In genomic region chrX:47644557-47645091, GRCh38 we compare ENCODE assay signal across 6 cellular contexts. TPM values are rescaled to one million over a fixed set of nuclear protein-coding genes. Genes with fewer than 3 reads are reported as not detected.
DNase-seq lines count a peak whose midpoint lies in the region; ATAC-seq, FAIRE-seq and TF ChIP-seq lines count a peak whose summit lies in the region.
"Had no signal": no experiment of that assay in that cellular context is flagged by ENCODE, and none has a peak within 500 bp of the region (broad histone marks: within the 10 kb centered on the region; RNA-seq: fewer than 3 reads in every experiment).

No MANE protein-coding gene starts in this region.

- peaks cover 3% of the 10 kb centered on the region for H3K9me3 Mint-ChIP-seq in osteocyte (ENCODE audit: unreplicated experiment)

- TF ChIP-seq RAD21 in IMR-90 (IDR thresholded peaks at IDR 0.05; ENCODE audit: low read length): peak; percentile 40; the same call in 1 of the 2 replicates
- peak in 1 of 2 experiments; percentile 12; a peak in 1 of 4 replicates for TF ChIP-seq RAD21 in K562 (CRISPR knock-in tag; conservative IDR thresholded peaks at IDR 0.05 in 1 of 2, IDR thresholded peaks at IDR 0.05 in 1 of 2)

- peaks cover 25% of the 10 kb centered on the region for H4K20me1 ChIP-seq in IMR-90 (ENCODE audit: insufficient read depth, low read length)
- no peaks in the 10 kb centered on the region for H4K20me1 ChIP-seq in K562 (replicated peaks; ENCODE audit: control insufficient read depth, insufficient read depth, low read length)

- H3K27me3 ChIP-seq in IMR-90 (ENCODE audit: control insufficient read depth, insufficient read depth, low read length) (no peaks in the 10 kb centered on the region), K562 (ENCODE audit: control insufficient read depth in 2 of 2, insufficient read depth in 2 of 2, low read length in 2 of 2) (no peaks in the 10 kb centered on the region)

- H3K4me2 ChIP-seq in IMR-90 (ENCODE audit: low read depth, low read length) (no peak overlapping the region), K562 (ENCODE audit: insufficient read depth, low read length) (no peak overlapping the region)

- H4K91ac ChIP-seq in IMR-90 (ENCODE audit: insufficient read depth, low read depth, low read length): no peak overlapping the region

- FAIRE-seq in K562 (lab: Jason Lieb, UNC): no peak

- H3K14ac ChIP-seq in IMR-90 (replicated peaks; ENCODE audit: low read depth, low read length): no peak overlapping the region

- no peak for TF ChIP-seq EP300 in K562 (IDR thresholded peaks at IDR 0.05; ENCODE audit: low read length)

- POLR2A ChIA-PET in IMR-90 (lab: Charles Lee; ENCODE audit: unreplicated experiment) (no interaction called here), K562 (lab: Yijun Ruan, JAX) (interaction anchor here (0.7 to 1.2 kb wide), 3 partner anchors 26 to 407 kb away, joined by 3 read pairs; no protein-coding TSS in a partner anchor)

- no peak overlapping the region for H3K18ac ChIP-seq in IMR-90 (ENCODE audit: low read depth, low read length)

- no peak overlapping the region for H2BK20ac ChIP-seq in IMR-90 (ENCODE audit: low read depth, low read length)

- BruUV-seq in IMR-90 (replicated peaks; lab: Mats Ljungman, UMichigan) (no TSS peak), K562 (replicated peaks; lab: Mats Ljungman, UMichigan) (no TSS peak)

- in situ Hi-C loops in IMR-90 (cut with MboI; ENCODE audit: low sequenced_read_pairs): loop anchor here (5.0 to 25.0 kb wide), 2 partner anchors 82 to 432 kb away; partner anchors contain the start of genes ARAF and CDK16
- in situ Hi-C loops in K562 (cut with MboI): no loop called here

- H3K27ac Mint-ChIP-seq in osteocyte (ENCODE audit: unreplicated experiment): peak overlapping the region; percentile 58

- H3K4ac ChIP-seq in IMR-90 (ENCODE audit: low read depth, low read length): no peak overlapping the region

- peaks cover 3 to 42% of the 10 kb centered on the region in 2 experiments; a peak in 3 of 4 replicates for H3K79me1 ChIP-seq in IMR-90 (ENCODE audit: low read depth in 1 of 2, low read length in 2 of 2)

- H3K9ac ChIP-seq in IMR-90 (ENCODE audit: low read depth, low read length) (no peak overlapping the region), K562 (ENCODE audit: insufficient read depth in 1 of 2, low read depth in 2 of 2, low read length in 2 of 2) (no peak overlapping the region)

- H3K4me3 ChIP-seq in IMR-90 (ENCODE audit: insufficient read depth, low read depth, low read length): no peak overlapping the region
- H3K4me3 ChIP-seq in K562: no peak overlapping the region
- H3K4me3 ChIP-seq: skin epidermis had no signal

- H2AFZ ChIP-seq in IMR-90 (replicated peaks; ENCODE audit: low read length, poor library complexity): no peak overlapping the region
- no peak overlapping the region for H2AFZ ChIP-seq in K562 (ENCODE audit: low read depth, low read length)

- no peaks in the 10 kb centered on the region for H3K9me1 ChIP-seq in IMR-90 (ENCODE audit: insufficient read depth, low read length)
- H3K9me1 ChIP-seq in K562 (ENCODE audit: control insufficient read depth, insufficient read depth, low read length): peaks cover 5% of the 10 kb centered on the region

- peak; percentile 53 for TF ChIP-seq CTCF in IMR-90 (conservative IDR thresholded peaks at IDR 0.05; ENCODE audit: low read depth, low read length)
- TF ChIP-seq CTCF in K562 (IDR thresholded peaks at IDR 0.05 in 2 of 3, conservative IDR thresholded peaks at IDR 0.05 in 1 of 3; ENCODE audit: insufficient read depth in 2 of 3, low read depth in 1 of 3, low read length in 3 of 3): peak; percentile 38 to 44 (median 43)
- TF ChIP-seq CTCF in osteocyte (IDR thresholded peaks at IDR 0.05): peak; percentile 53

- TF ChIP-seq POLR2A in IMR-90 (IDR thresholded peaks at IDR 0.05; ENCODE audit: low read depth, low read length) (no peak), K562 (conservative IDR thresholded peaks at IDR 0.05) (no peak)

- ATAC-seq in IMR-90 (ENCODE audit: low read depth) (peak; percentile 33; the same call in 1 of the 2 replicates), K562 (peak; percentile 75)

- no peak overlapping the region for H2AK5ac ChIP-seq in IMR-90 (ENCODE audit: low read depth, low read length)

- H3K4me1 Mint-ChIP-seq in osteocyte (ENCODE audit: unreplicated experiment): peaks cover 16% of the 10 kb centered on the region

- H3K9me3 ChIP-seq in IMR-90 (ENCODE audit: control insufficient read depth, insufficient read depth, low read length) (no peaks in the 10 kb centered on the region), K562 (replicated peaks; ENCODE audit: control insufficient read depth, insufficient read depth, low read depth, low read length) (no peaks in the 10 kb centered on the region)

- CTCF ChIA-PET in IMR-90 (lab: Yijun Ruan, JAX) (interaction anchor here (0.7 to 1.5 kb wide), 6 partner anchors 21 to 383 kb away, joined by 3 to 6 read pairs (median 3); partner anchors contain the start of gene TIMP1), K562 (lab: Yijun Ruan, JAX; ENCODE audit: low intra/inter-chr PET ratio) (no interaction called here)

- H3K79me2 ChIP-seq in K562 (ENCODE audit: control insufficient read depth, insufficient read depth, low read length): peaks cover 54% of the 10 kb centered on the region

- intact Hi-C loops in IMR-90 (cut with micrococcal nuclease) (loop anchor here (1.0 to 5.0 kb wide), 5 partner anchors 57 to 452 kb away; partner anchors contain the start of gene UBA1), K562 (cut with micrococcal nuclease) (loop anchor here (5.0 kb wide), 1 partner anchor 82 kb away; the partner anchor contains the start of gene ARAF)

- no peak overlapping the region for H2BK5ac ChIP-seq in IMR-90 (ENCODE audit: low read depth, low read length, poor library complexity, severe bottlenecking)

- dilution Hi-C loops in IMR-90 (cut with HindIII; ENCODE audit: low sequenced_read_pairs, unreplicated experiment): no loop called here

- H3K23ac ChIP-seq in IMR-90 (ENCODE audit: low read depth, low read length): no peak overlapping the region

- no peak overlapping the region for H4K8ac ChIP-seq in IMR-90 (ENCODE audit: low read depth in 2 of 2, low read length in 2 of 2)

- H3K27ac ChIP-seq in IMR-90 (ENCODE audit: insufficient read depth, low read length): no peak overlapping the region
- H3K27ac ChIP-seq in K562 (ENCODE audit: extremely low read depth, low read depth, low read length): no peak overlapping the region
- H3K27ac ChIP-seq: skin epidermis had no signal

- peaks cover 12% of the 10 kb centered on the region for H3K36me3 Mint-ChIP-seq in osteocyte (ENCODE audit: unreplicated experiment)

- H3K4me3 Mint-ChIP-seq in osteocyte (ENCODE audit: unreplicated experiment): no peak overlapping the region

- WGBS in IMR-90 (ENCODE audit: extremely low coverage in 2 of 2, insufficient read length in 1 of 2), 2 experiments: 49% methylated on average over 6 of the region's 12 CpGs; no CpG with 5 or more reads in 1 of the 2 experiments
- WGBS in K562 (ENCODE audit: insufficient coverage, low coverage, missing lambda C conversion rate): 78% methylated on average over 9 of the region's 12 CpGs

- H3K4me1 ChIP-seq in IMR-90 (ENCODE audit: control insufficient read depth, insufficient read depth, low read length) (peaks cover 5% of the 10 kb centered on the region), K562 (replicated peaks in 1 of 2; ENCODE audit: control insufficient read depth in 2 of 2, insufficient read depth in 2 of 2, low read length in 2 of 2) (peaks cover 9 to 21% of the 10 kb centered on the region in 2 experiments; a peak in 4 of 5 replicates)

- H2AK9ac ChIP-seq in IMR-90 (replicated peaks; ENCODE audit: low read depth, low read length, poor library complexity): no peak overlapping the region

- no peaks in the 10 kb centered on the region for H3K27me3 Mint-ChIP-seq in osteocyte (ENCODE audit: unreplicated experiment)

- H2BK15ac ChIP-seq in IMR-90 (ENCODE audit: low read depth, low read length): no peak overlapping the region

- no peak overlapping the region for H3K56ac ChIP-seq in IMR-90 (ENCODE audit: extremely low read depth, insufficient read depth, low read length)

- H2BK120ac ChIP-seq in IMR-90 (ENCODE audit: low read depth, low read length): no peak overlapping the region

- DNase-seq in IMR-90 (peak; percentile 44), K562 (ENCODE audit: extremely low read depth in 1 of 4, low spot score in 3 of 4) (peak in 2 of 4 experiments; percentile 33 to 39), osteocyte (ENCODE audit: extremely low spot score, unreplicated experiment) (no peak), NCI-H1048 (lab: John Stamatoyannopoulos, UW) (no peak), NCI-H2107 (lab: John Stamatoyannopoulos, UW) (no peak)

- peaks cover 13% of the 10 kb centered on the region for H3K36me3 ChIP-seq in IMR-90 (ENCODE audit: control insufficient read depth, insufficient read depth, low read length)
- peaks cover 82% of the 10 kb centered on the region for H3K36me3 ChIP-seq in K562 (ENCODE audit: control insufficient read depth, insufficient read depth, low read length)

- no peak overlapping the region for H4K5ac ChIP-seq in IMR-90 (ENCODE audit: low read depth, low read length)

RNA-seq across cellular contexts. Expression of gene ELK1, which starts 5.7 kb away (rescaled TPM):
- total RNA-seq in IMR-90 (2012; rRNA removed) (10.0 and 14.2 TPM in 2 replicates), K562 (2014; rRNA removed) (37.8 and 47.8 TPM in 2 replicates), K562 (2014; rRNA removed; fragmentation: Illumina TruSeq; extraction: Trizol) (23.6 and 24.5 TPM in 2 replicates), K562 (2015; rRNA removed; fragmentation: Illumina TruSeq; extraction: Trizol) (21.2 and 21.6 TPM in 2 replicates), K562 (2021) (62.5 and 74.9 TPM in 2 replicates), osteocyte (40.9 and 41.5 TPM in 2 replicates)
- polyA plus RNA-seq in IMR-90 (2012; rRNA removed) (24.3 and 27.2 TPM in 2 replicates), K562 (2011; rRNA removed) (26.5 and 29.5 TPM in 2 replicates), K562 (2014; fragmentation: Illumina TruSeq; extraction: Trizol) (49.6 and 65.2 TPM in 2 replicates), K562 (2014; fragmentation: Nextera tagmentation; extraction: Ambion mirVana) (1 to 10 TPM; 4.4 to 4.6 TPM), K562 (2014; rRNA removed) (30.0 and 30.1 TPM in 2 replicates)
- 18.5 and 31.6 TPM in 2 replicates for polyA plus RNA-seq in IMR-90 (2012; cell fraction: cytosol; rRNA removed)
- 20.5 and 21.8 TPM in 2 replicates for polyA plus RNA-seq in IMR-90 (2012; cell fraction: nucleus; rRNA removed; ENCODE audit: low replicate concordance)
- 32.0 and 32.5 TPM in 2 replicates for total RNA-seq in K562 (2011; cell fraction: chromatin; rRNA removed; ENCODE audit: low replicate concordance)
- 20.1 and 21.2 TPM in 2 replicates for total RNA-seq in K562 (2011; cell fraction: nucleolus; rRNA removed)
- total RNA-seq in K562 (2011; cell fraction: nucleoplasm; rRNA removed): 32.9 and 71.1 TPM in 2 replicates
- polyA plus RNA-seq in K562 (2011; cell fraction: cytosol; rRNA removed): 36.1 and 65.1 TPM in 2 replicates
- 31.3 and 44.0 TPM in 2 replicates for polyA plus RNA-seq in K562 (2011; cell fraction: nucleus; rRNA removed)
- polyA plus RNA-seq in K562 (2012): 40.7 and 46.4 TPM in 2 replicates
- polyA minus RNA-seq in K562 (2011; rRNA and poly(A)+ RNA removed): 17.1 and 17.8 TPM in 2 replicates
- 26.9 and 30.2 TPM in 2 replicates for polyA minus RNA-seq in K562 (2011; cell fraction: cytosol; rRNA and poly(A)+ RNA removed)
- polyA minus RNA-seq in K562 (2011; cell fraction: nucleus; rRNA and poly(A)+ RNA removed): 9.4 and 10.1 TPM in 2 replicates

RNA-seq across cellular contexts. Expression of gene UXT, which starts 14.4 kb away (rescaled TPM):
- total RNA-seq in IMR-90 (2012; rRNA removed) (128 and 164 TPM in 2 replicates), K562 (2014; rRNA removed) (201 and 206 TPM in 2 replicates), K562 (2014; rRNA removed; fragmentation: Illumina TruSeq; extraction: Trizol) (199 and 204 TPM in 2 replicates), K562 (2015; rRNA removed; fragmentation: Illumina TruSeq; extraction: Trizol) (184 and 206 TPM in 2 replicates), K562 (2021) (181 and 185 TPM in 2 replicates), osteocyte (69.6 and 77.7 TPM in 2 replicates)
- polyA plus RNA-seq in IMR-90 (2012; rRNA removed) (106 and 116 TPM in 2 replicates), K562 (2011; rRNA removed) (260 and 275 TPM in 2 replicates), K562 (2014; fragmentation: Illumina TruSeq; extraction: Trizol) (279 and 300 TPM in 2 replicates), K562 (2014; fragmentation: Nextera tagmentation; extraction: Ambion mirVana) (100 to 1,000 TPM; 141 to 167 TPM), K562 (2014; rRNA removed) (265 and 285 TPM in 2 replicates)
- polyA plus RNA-seq in IMR-90 (2012; cell fraction: cytosol; rRNA removed): 161 and 187 TPM in 2 replicates
- 52.8 and 73.7 TPM in 2 replicates for polyA plus RNA-seq in IMR-90 (2012; cell fraction: nucleus; rRNA removed; ENCODE audit: low replicate concordance)
- 67.5 and 87.0 TPM in 2 replicates for total RNA-seq in K562 (2011; cell fraction: chromatin; rRNA removed; ENCODE audit: low replicate concordance)
- 91.2 and 94.6 TPM in 2 replicates for total RNA-seq in K562 (2011; cell fraction: nucleolus; rRNA removed)
- total RNA-seq in K562 (2011; cell fraction: nucleoplasm; rRNA removed): 97.3 and 117 TPM in 2 replicates
- 259 and 265 TPM in 2 replicates for polyA plus RNA-seq in K562 (2011; cell fraction: cytosol; rRNA removed)
- polyA plus RNA-seq in K562 (2011; cell fraction: nucleus; rRNA removed): 182 and 231 TPM in 2 replicates
- polyA plus RNA-seq in K562 (2012): 283 and 337 TPM in 2 replicates
- 74.0 and 75.4 TPM in 2 replicates for polyA minus RNA-seq in K562 (2011; rRNA and poly(A)+ RNA removed)
- 52.3 and 53.6 TPM in 2 replicates for polyA minus RNA-seq in K562 (2011; cell fraction: cytosol; rRNA and poly(A)+ RNA removed)
- 46.6 and 75.3 TPM in 2 replicates for polyA minus RNA-seq in K562 (2011; cell fraction: nucleus; rRNA and poly(A)+ RNA removed)

RNA-seq across cellular contexts. Expression of gene CFP, which starts 14.9 kb away (rescaled TPM):
- total RNA-seq in IMR-90 (2012; rRNA removed) (under 0.01 TPM in 2 replicates), K562 (2014; rRNA removed) (0.41 and 2.1 TPM in 2 replicates), K562 (2014; rRNA removed; fragmentation: Illumina TruSeq; extraction: Trizol) (0.26 and 0.55 TPM in 2 replicates), K562 (2015; rRNA removed; fragmentation: Illumina TruSeq; extraction: Trizol) (1.1 and 1.5 TPM in 2 replicates), K562 (2021) (0.89 and 2.0 TPM in 2 replicates), osteocyte (0.57 and 0.97 TPM in 2 replicates)
- polyA plus RNA-seq in IMR-90 (2012; rRNA removed) (0.14 and 0.16 TPM in 2 replicates), K562 (2011; rRNA removed) (0.28 and 0.93 TPM in 2 replicates), K562 (2014; fragmentation: Illumina TruSeq; extraction: Trizol) (0.79 and 1.2 TPM in 2 replicates), K562 (2014; fragmentation: Nextera tagmentation; extraction: Ambion mirVana) (under 1 TPM; 0.18 to 0.28 TPM), K562 (2014; rRNA removed) (1.2 and 2.0 TPM in 2 replicates)
- polyA plus RNA-seq in IMR-90 (2012; cell fraction: cytosol; rRNA removed): 0.08 TPM in 1 of 2 replicates, not detected in the other
- polyA plus RNA-seq in IMR-90 (2012; cell fraction: nucleus; rRNA removed; ENCODE audit: low replicate concordance): 1.4 and 1.8 TPM in 2 replicates
- 0.92 and 1.3 TPM in 2 replicates for total RNA-seq in K562 (2011; cell fraction: chromatin; rRNA removed; ENCODE audit: low replicate concordance)
- 0.53 and 0.67 TPM in 2 replicates for total RNA-seq in K562 (2011; cell fraction: nucleolus; rRNA removed)
- total RNA-seq in K562 (2011; cell fraction: nucleoplasm; rRNA removed): 1.1 and 1.2 TPM in 2 replicates
- polyA plus RNA-seq in K562 (2011; cell fraction: cytosol; rRNA removed): 0.72 and 0.88 TPM in 2 replicates
- polyA plus RNA-seq in K562 (2011; cell fraction: nucleus; rRNA removed): 0.68 and 0.97 TPM in 2 replicates
- polyA plus RNA-seq in K562 (2012): 2.0 and 5.5 TPM in 2 replicates
- polyA minus RNA-seq in K562 (2011; rRNA and poly(A)+ RNA removed): 0.07 and 0.09 TPM in 2 replicates
- polyA minus RNA-seq in K562 (2011; cell fraction: cytosol; rRNA and poly(A)+ RNA removed): 0.48 TPM in 1 of 2 replicates, not detected in the other
- 0.27 and 0.56 TPM in 2 replicates for polyA minus RNA-seq in K562 (2011; cell fraction: nucleus; rRNA and poly(A)+ RNA removed)

RNA-seq across cellular contexts. Expression of gene SYN1, which starts 25.0 kb away (rescaled TPM):
- total RNA-seq in IMR-90 (2012; rRNA removed): under 0.01 TPM in 2 replicates
- 0.56 and 0.63 TPM in 2 replicates for polyA plus RNA-seq in IMR-90 (2012; rRNA removed)
- polyA plus RNA-seq in IMR-90 (2012; cell fraction: cytosol; rRNA removed): 0.39 and 0.44 TPM in 2 replicates
- polyA plus RNA-seq in IMR-90 (2012; cell fraction: nucleus; rRNA removed; ENCODE audit: low replicate concordance): 0.33 and 0.71 TPM in 2 replicates
- 0.88 and 1.1 TPM in 2 replicates for total RNA-seq in K562 (2011; cell fraction: chromatin; rRNA removed; ENCODE audit: low replicate concordance)
- total RNA-seq in K562 (2011; cell fraction: nucleolus; rRNA removed): 0.26 TPM in 1 of 2 replicates, not detected in the other
- 0.66 TPM in 1 of 2 replicates, not detected in the other for total RNA-seq in K562 (2011; cell fraction: nucleoplasm; rRNA removed)
- total RNA-seq in K562 (2014; rRNA removed): 0.18 TPM in 1 of 2 replicates, not detected in the other
- total RNA-seq in K562 (2014; rRNA removed; fragmentation: Illumina TruSeq; extraction: Trizol): 0.10 and 0.15 TPM in 2 replicates
- total RNA-seq in K562 (2015; rRNA removed; fragmentation: Illumina TruSeq; extraction: Trizol): not detected in 2 replicates
- 0.24 and 0.38 TPM in 2 replicates for total RNA-seq in K562 (2021)
- polyA plus RNA-seq in K562 (2011; rRNA removed): 0.01 and 0.12 TPM in 2 replicates
- 0.10 and 0.15 TPM in 2 replicates for polyA plus RNA-seq in K562 (2011; cell fraction: cytosol; rRNA removed)
- 0.18 and 0.42 TPM in 2 replicates for polyA plus RNA-seq in K562 (2011; cell fraction: nucleus; rRNA removed)
- 0.30 and 0.66 TPM in 2 replicates for polyA plus RNA-seq in K562 (2012)
- 0.14 and 0.28 TPM in 2 replicates for polyA plus RNA-seq in K562 (2014; fragmentation: Illumina TruSeq; extraction: Trizol)
- under 1 TPM in 1 of 2 experiments, not detected in 1; 0.07 TPM for polyA plus RNA-seq in K562 (2014; fragmentation: Nextera tagmentation; extraction: Ambion mirVana)
- 0.24 TPM in 1 of 2 replicates, not detected in the other for polyA plus RNA-seq in K562 (2014; rRNA removed)
- polyA minus RNA-seq in K562 (2011; rRNA and poly(A)+ RNA removed): 0.09 and 1.2 TPM in 2 replicates
- polyA minus RNA-seq in K562 (2011; cell fraction: cytosol; rRNA and poly(A)+ RNA removed): 0.36 and 1.2 TPM in 2 replicates
- 0.13 and 0.22 TPM in 2 replicates for polyA minus RNA-seq in K562 (2011; cell fraction: nucleus; rRNA and poly(A)+ RNA removed)
- total RNA-seq in osteocyte: 0.71 and 1.9 TPM in 2 replicates
